Comparison of ENCODE assay signal across 9 cellular contexts in genomic region chr12:93333054-93333453, GRCh38.
"Had no signal": no experiment of that assay in that cellular context is flagged by ENCODE, and none has a peak within 500 bp of the region (broad histone marks: within the 10 kb centered on the region; RNA-seq: fewer than 3 reads in every experiment).

No MANE protein-coding gene starts in this region.

- H3K4me2 ChIP-seq: GM23338 had no signal

- H2AFZ ChIP-seq: GM23338 had no signal

- FAIRE-seq: H1, H54, HTR-8/SVneo had no signal

- DNase-seq: H9, HCEC 1CT, HFFc6, IMR-90, KBM-7 had no signal

- H3K4me3 ChIP-seq: GM23338 had no signal

- ATAC-seq: GM23338 had no signal
